Comparison of ENCODE assay signal across 17 cellular contexts in the genomic region with DNA sequence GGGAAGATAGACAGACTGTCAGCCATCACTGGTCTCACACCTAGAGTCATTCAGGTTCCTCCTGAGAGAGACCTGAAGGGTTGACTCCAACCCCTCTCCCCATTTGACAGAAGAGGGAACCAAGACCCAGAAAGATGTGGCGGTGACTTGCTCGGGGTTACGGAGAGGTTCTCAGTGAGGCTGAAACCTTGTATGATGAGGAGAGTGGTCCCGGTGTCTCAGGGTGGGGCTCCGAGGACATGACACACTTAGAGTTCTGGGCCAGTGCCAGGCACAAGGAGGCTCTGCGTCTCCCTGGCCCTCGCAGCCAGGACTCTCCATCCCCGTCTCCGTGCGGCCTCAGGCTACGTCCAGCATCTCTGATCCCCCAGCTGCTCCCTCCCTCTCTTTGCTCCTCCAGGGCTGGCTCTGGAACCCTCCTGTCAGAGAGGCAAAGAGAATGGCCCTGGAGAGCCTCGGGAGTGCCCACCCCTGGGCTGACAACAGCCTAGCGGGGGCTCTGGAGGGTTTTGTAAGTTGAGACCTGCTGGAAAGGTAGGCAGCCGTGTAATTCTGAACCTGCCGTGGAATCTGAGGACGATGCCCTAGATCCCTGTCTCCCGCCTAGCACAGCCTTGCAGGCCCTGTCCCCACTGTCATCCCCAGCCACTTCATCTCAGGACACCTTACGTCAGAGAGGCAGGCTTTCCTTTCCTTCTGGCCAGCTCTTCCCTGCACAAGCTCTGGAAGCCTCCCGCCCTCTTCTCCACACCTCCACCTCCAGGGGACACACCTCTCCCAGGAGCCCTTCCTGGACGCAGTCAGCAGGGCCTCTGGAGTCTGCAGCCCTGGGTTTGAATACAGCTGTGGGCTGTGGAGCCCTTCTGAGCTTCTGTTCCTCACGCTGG. TPM values are rescaled to one million over a fixed set of nuclear protein-coding genes. Genes with fewer than 3 reads are reported as not detected.
DNase-seq lines count a peak whose midpoint lies in the region; ATAC-seq and TF ChIP-seq lines count a peak whose summit lies in the region.
"Had no signal": no experiment of that assay in that cellular context is flagged by ENCODE, and none has a peak within 500 bp of the region (broad histone marks: within the 10 kb centered on the region; RNA-seq: fewer than 3 reads in every experiment).

No MANE protein-coding gene starts in this region.

- H3K9ac ChIP-seq in mucosa of rectum (ENCODE audit: low read depth in 1 of 2, low read length in 2 of 2) (peak overlapping the region; percentile 89 to 92), subcutaneous abdominal adipose tissue (ENCODE audit: low read length in 5 of 5) (peak overlapping the region in 1 of 5 donors; percentile 7)

- no peaks in the 10 kb centered on the region for H3K27me3 ChIP-seq in WERI-Rb-1 (ENCODE audit: insufficient read depth, low read depth, severe bottlenecking)
- no peaks in the 10 kb centered on the region for H3K27me3 ChIP-seq in mucosa of rectum (ENCODE audit: control insufficient read depth in 2 of 2, insufficient read depth in 2 of 2, low read length in 2 of 2)
- no peaks in the 10 kb centered on the region for H3K27me3 ChIP-seq in subcutaneous abdominal adipose tissue (ENCODE audit: control insufficient read depth in 5 of 5, insufficient read depth in 4 of 5, low read length in 5 of 5)
- H3K27me3 ChIP-seq: MG63 had no signal

- no peaks in the 10 kb centered on the region for H3K9me3 ChIP-seq in WERI-Rb-1 (ENCODE audit: severe bottlenecking)
- no peaks in the 10 kb centered on the region for H3K9me3 ChIP-seq in mucosa of rectum (ENCODE audit: control insufficient read depth in 2 of 2, low read length in 2 of 2)
- H3K9me3 ChIP-seq in subcutaneous abdominal adipose tissue (ENCODE audit: control insufficient read depth in 5 of 5, low read length in 5 of 5), result no peaks in the 10 kb centered on the region
- H3K9me3 ChIP-seq: MG63 had no signal

- H3K27ac ChIP-seq in WERI-Rb-1 (peak overlapping the region; percentile 94), mucosa of rectum (ENCODE audit: low read depth in 2 of 2, low read length in 2 of 2) (peak overlapping the region; percentile 91 to 93), subcutaneous abdominal adipose tissue (ENCODE audit: low read depth, low read length) (peak overlapping the region; percentile 50)

- H3K9me3 Mint-ChIP-seq in activated T-cell treated with anti-CD3 and anti-CD28 coated beads, Interleukin-2, amount 50 U/mL, for 24 hours, result no peaks in the 10 kb centered on the region
- no peaks in the 10 kb centered on the region for H3K9me3 Mint-ChIP-seq in activated T-cell treated with anti-CD3 and anti-CD28 coated beads, Interleukin-2, amount 50 U/mL, for 72 hours
- H3K9me3 Mint-ChIP-seq in stimulated activated naive CD8-positive, alpha-beta T cell treated with anti-CD3 and anti-CD28 coated beads, Interleukin-15, amount 100 ng/mL, for 72 hours, result no peaks in the 10 kb centered on the region

- no peak for TF ChIP-seq CTCF in WERI-Rb-1 (IDR thresholded peaks at IDR 0.05; ENCODE audit: low read depth, low read length)

- no peak for ATAC-seq in activated T-cell treated with anti-CD3 and anti-CD28 coated beads, Interleukin-2, amount 50 U/mL, for 72 hours (replicated peaks in 1 of 2)
- ATAC-seq in stimulated activated naive CD8-positive, alpha-beta T cell treated with anti-CD3 and anti-CD28 coated beads, Interleukin-15, amount 100 ng/mL, for 72 hours, result no peak
- no peak for ATAC-seq in GM18519 (IDR thresholded peaks at IDR 0.05; ENCODE audit: low FRiP score, unreplicated experiment)
- ATAC-seq: sciatic nerve had no signal

- H3K27me3 Mint-ChIP-seq in activated T-cell treated with anti-CD3 and anti-CD28 coated beads, Interleukin-2, amount 50 U/mL, for 24 hours, result peaks cover 3% of the 10 kb centered on the region
- peaks cover 5% of the 10 kb centered on the region for H3K27me3 Mint-ChIP-seq in activated T-cell treated with anti-CD3 and anti-CD28 coated beads, Interleukin-2, amount 50 U/mL, for 72 hours (ENCODE audit: low read depth)
- H3K27me3 Mint-ChIP-seq in stimulated activated naive CD8-positive, alpha-beta T cell treated with anti-CD3 and anti-CD28 coated beads, Interleukin-15, amount 100 ng/mL, for 72 hours, result peaks cover 7% of the 10 kb centered on the region

- H3K4me3 ChIP-seq in WERI-Rb-1 (ENCODE audit: low read depth, low read length), result no peak overlapping the region
- peak overlapping the region; percentile 83 to 94 for H3K4me3 ChIP-seq in mucosa of rectum (ENCODE audit: low read length in 2 of 2)
- peak overlapping the region in 2 of 5 donors; percentile 29 to 82 for H3K4me3 ChIP-seq in subcutaneous abdominal adipose tissue (ENCODE audit: low read depth in 1 of 5, low read length in 5 of 5)
- H3K4me3 ChIP-seq: MG63 had no signal

- peak overlapping the region; percentile 28 for H3K27ac Mint-ChIP-seq in activated T-cell treated with anti-CD3 and anti-CD28 coated beads, Interleukin-2, amount 50 U/mL, for 24 hours
- H3K27ac Mint-ChIP-seq in activated T-cell treated with anti-CD3 and anti-CD28 coated beads, Interleukin-2, amount 50 U/mL, for 72 hours, result no peak overlapping the region
- H3K27ac Mint-ChIP-seq in stimulated activated naive CD8-positive, alpha-beta T cell treated with anti-CD3 and anti-CD28 coated beads, Interleukin-15, amount 100 ng/mL, for 72 hours, result peak overlapping the region in 1 of 2 donors; percentile 79

- H3K36me3 ChIP-seq in WERI-Rb-1, result peaks cover 36% of the 10 kb centered on the region
- peaks cover 4 to 10% of the 10 kb centered on the region in 2 donors for H3K36me3 ChIP-seq in mucosa of rectum (ENCODE audit: control insufficient read depth in 2 of 2, insufficient read depth in 2 of 2, low read length in 2 of 2)
- H3K36me3 ChIP-seq in subcutaneous abdominal adipose tissue (ENCODE audit: control insufficient read depth in 5 of 5, insufficient read depth in 5 of 5, low read length in 5 of 5), result peaks cover 0 to 7% (median 0%) of the 10 kb centered on the region in 5 donors

- DNase-seq in activated T-cell treated with anti-CD3 and anti-CD28 coated beads, Interleukin-2, amount 50 U/mL, for 24 hours, result no peak
- no peak for DNase-seq in activated T-cell treated with anti-CD3 and anti-CD28 coated beads, Interleukin-2, amount 50 U/mL, for 72 hours
- DNase-seq in WERI-Rb-1, result no peak
- no peak for DNase-seq in stimulated activated naive CD8-positive, alpha-beta T cell treated with anti-CD3 and anti-CD28 coated beads, Interleukin-15, amount 100 ng/mL, for 72 hours
- no peak for DNase-seq in stimulated activated CD4-positive, alpha-beta T cell treated with anti-CD3 and anti-CD28 coated beads, Interleukin-15, amount 100 ng/mL, for 24 hours
- DNase-seq: activated naive CD4-positive, alpha-beta T cell treated with Interleukin-2 at 50 U/mL for 16 hours; kidney; MG63; NCI-H526 treated with DMSO at 0.1 percent for 48 hours; RPMI8226 had no signal

- no peak overlapping the region for H3K4me3 Mint-ChIP-seq in activated T-cell treated with anti-CD3 and anti-CD28 coated beads, Interleukin-2, amount 50 U/mL, for 24 hours
- no peak overlapping the region for H3K4me3 Mint-ChIP-seq in activated T-cell treated with anti-CD3 and anti-CD28 coated beads, Interleukin-2, amount 50 U/mL, for 72 hours
- no peak overlapping the region for H3K4me3 Mint-ChIP-seq in stimulated activated naive CD8-positive, alpha-beta T cell treated with anti-CD3 and anti-CD28 coated beads, Interleukin-15, amount 100 ng/mL, for 72 hours

- peaks cover 71% of the 10 kb centered on the region for H3K4me1 Mint-ChIP-seq in activated T-cell treated with anti-CD3 and anti-CD28 coated beads, Interleukin-2, amount 50 U/mL, for 24 hours (ENCODE audit: low read depth)
- peaks cover 76% of the 10 kb centered on the region for H3K4me1 Mint-ChIP-seq in activated T-cell treated with anti-CD3 and anti-CD28 coated beads, Interleukin-2, amount 50 U/mL, for 72 hours (ENCODE audit: low read depth)
- peaks cover 84% of the 10 kb centered on the region for H3K4me1 Mint-ChIP-seq in stimulated activated naive CD8-positive, alpha-beta T cell treated with anti-CD3 and anti-CD28 coated beads, Interleukin-15, amount 100 ng/mL, for 72 hours

- H3K4me1 ChIP-seq in mucosa of rectum (ENCODE audit: control insufficient read depth in 2 of 2, insufficient read depth in 2 of 2, low read length in 2 of 2) (peaks cover 68 to 73% of the 10 kb centered on the region in 2 donors), subcutaneous abdominal adipose tissue (ENCODE audit: control insufficient read depth in 5 of 5, insufficient read depth in 5 of 5, low read length in 5 of 5) (peaks cover 5 to 86% (median 65%) of the 10 kb centered on the region in 5 donors)

- peaks cover 59% of the 10 kb centered on the region for H3K36me3 Mint-ChIP-seq in activated T-cell treated with anti-CD3 and anti-CD28 coated beads, Interleukin-2, amount 50 U/mL, for 24 hours (ENCODE audit: low read depth)
- H3K36me3 Mint-ChIP-seq in activated T-cell treated with anti-CD3 and anti-CD28 coated beads, Interleukin-2, amount 50 U/mL, for 72 hours (ENCODE audit: insufficient read depth in 2 of 2), result peaks cover 3 to 4% of the 10 kb centered on the region in 2 donors

RNA-seq across cellular contexts. Expression of a gene that starts 4.1 kb away (rescaled TPM):
- total RNA-seq in activated T-cell treated with anti-CD3 and anti-CD28 coated beads, Interleukin-2, amount 50 U/mL, for 72 hours, result 10 to 100 TPM; 30.3 to 45.7 TPM

RNA-seq across cellular contexts. Expression of a gene that starts 24.4 kb away (rescaled TPM):
- total RNA-seq in activated T-cell treated with anti-CD3 and anti-CD28 coated beads, Interleukin-2, amount 50 U/mL, for 72 hours, result 1 to 10 TPM in 1 of 2 donors, not detected in 1; 1.1 TPM
- total RNA-seq: glomerular endothelial cell, HT1080 had no signal

RNA-seq across cellular contexts. Expression of a gene that starts 42.7 kb away (rescaled TPM):
- not detected for total RNA-seq in activated T-cell treated with anti-CD3 and anti-CD28 coated beads, Interleukin-2, amount 50 U/mL, for 72 hours
- total RNA-seq: glomerular endothelial cell, HT1080, kidney, myocyte had no signal
